1 cellular context compared by ENCODE assay signal in genomic region chr22:37484115-37485005, GRCh38.
A peak's percentile ranks its signal among the peaks of the same experiment; 100 is the strongest.
TF ChIP-seq lines count a peak whose summit lies in the region.

No MANE protein-coding gene starts in this region.

TF ChIP-seq in HepG2, 621 proteins besides CTCF, POLR2A, EP300 and RAD21 (continued from another document):
- TF ChIP-seq ARID4A (CRISPR knock-in tag; IDR thresholded peaks at IDR 0.05; ENCODE audit: borderline replicate concordance) (0 out of 2 replicates have a peak, but pooled peaks have one; percentile 20), ZNF615 (CRISPR knock-in tag; IDR thresholded peaks at IDR 0.05; ENCODE audit: borderline replicate concordance) (no peak), ZBTB38 (CRISPR knock-in tag; IDR thresholded peaks at IDR 0.05) (0 out of 2 replicates have a peak, but pooled peaks have one; percentile 2), GABPB1 (CRISPR knock-in tag; IDR thresholded peaks at IDR 0.05) (0 out of 2 replicates have a peak, but pooled peaks have one; percentile 11), ETV5 (CRISPR knock-in tag; IDR thresholded peaks at IDR 0.05; ENCODE audit: borderline replicate concordance) (no peak), RBFOX2 (IDR thresholded peaks at IDR 0.05; ENCODE audit: low read depth, low read length) (0 out of 2 replicates have a peak, but pooled peaks have one; percentile 22), AGO2 (optimal IDR thresholded peaks at IDR 0.05; ENCODE audit: low read depth, low read length) (peak; percentile 18), FOXO4 (CRISPR knock-in tag; conservative IDR thresholded peaks at IDR 0.05) (0 out of 2 replicates have a peak, but pooled peaks have one; percentile 83), ZNF652 (CRISPR knock-in tag; IDR thresholded peaks at IDR 0.05; ENCODE audit: borderline replicate concordance, low read depth) (peak; percentile 79)
